Comparison of ENCODE assay signal across 19 cellular contexts in genomic region chr7:118609207-118609606, GRCh38.
DNase-seq lines count a peak whose midpoint lies in the region; ATAC-seq, FAIRE-seq and TF ChIP-seq lines count a peak whose summit lies in the region.
"Had no signal": no experiment of that assay in that cellular context is flagged by ENCODE, and none has a peak within 500 bp of the region (broad histone marks: within the 10 kb centered on the region; RNA-seq: fewer than 3 reads in every experiment).

No MANE protein-coding gene starts in this region.

- H2AK5ac ChIP-seq in H1 (ENCODE audit: low read depth, low read length): no peak overlapping the region
- no peak overlapping the region for H2AK5ac ChIP-seq in neuronal stem cell (ENCODE audit: low read depth, low read length)

- no peaks in the 10 kb centered on the region for H3K79me2 ChIP-seq in H1 (ENCODE audit: control insufficient read depth in 1 of 2, insufficient read depth in 2 of 2, low read length in 2 of 2)

- H3K9me3 Mint-ChIP-seq in stimulated activated memory B cell treated with anti-CD40 and anti-IgM and Interleukin-4, amounts not matched to agents 10 μg/mL and 1 μg/mL and 100 μg/mL, for 72 hours: no peaks in the 10 kb centered on the region
- no peaks in the 10 kb centered on the region for H3K9me3 Mint-ChIP-seq in progenitor cell of endocrine pancreas (ENCODE audit: low read depth)
- H3K9me3 Mint-ChIP-seq: H9 had no signal

- TF ChIP-seq CTCF in H1 (IDR thresholded peaks at IDR 0.05; ENCODE audit: control extremely low read depth in 1 of 3, insufficient read depth in 1 of 3, low read depth in 1 of 3, low read length in 3 of 3) (no peak), foreskin keratinocyte (conservative IDR thresholded peaks at IDR 0.05) (no peak), progenitor cell of endocrine pancreas (IDR thresholded peaks at IDR 0.05; ENCODE audit: unreplicated experiment) (no peak), right atrium auricular region (IDR thresholded peaks at IDR 0.05) (no peak)

- H3K4me2 ChIP-seq in H1 (ENCODE audit: insufficient read depth in 1 of 2, low read depth in 2 of 2, low read length in 2 of 2) (no peak overlapping the region), neuronal stem cell (ENCODE audit: insufficient read depth, low read length, poor library complexity, severe bottlenecking) (no peak overlapping the region)
- H3K4me2 ChIP-seq: BLaER1 had no signal

- H3K9ac ChIP-seq in H1 (replicated peaks in 1 of 4; ENCODE audit: extremely low read depth in 1 of 4, low read depth in 3 of 4, low read length in 3 of 4) (no peak overlapping the region), neuronal stem cell (ENCODE audit: low read depth, low read length, poor library complexity) (no peak overlapping the region)
- H3K9ac ChIP-seq: BLaER1, GM23248 had no signal

- H3K4me3 ChIP-seq in H1 (ENCODE audit: extremely low read depth in 1 of 4, insufficient read depth in 2 of 4, low read depth in 3 of 4, low read length in 4 of 4) (no peak overlapping the region), neuronal stem cell (ENCODE audit: low read length in 2 of 2) (no peak overlapping the region), right atrium auricular region (no peak overlapping the region)
- H3K4me3 ChIP-seq: BLaER1, GM23248 had no signal

- H2AFZ ChIP-seq in H1 (ENCODE audit: low read length): no peak overlapping the region
- H2AFZ ChIP-seq in neuronal stem cell (ENCODE audit: low read length): peak overlapping the region; percentile 0
- H2AFZ ChIP-seq: GM23248 had no signal

- no peak overlapping the region for H4K5ac ChIP-seq in H1 (ENCODE audit: insufficient read length, low read depth, low read length)

- H3K23me2 ChIP-seq in H1 (ENCODE audit: low read depth, low read length): no peaks in the 10 kb centered on the region

- no peak overlapping the region for H2BK20ac ChIP-seq in H1 (ENCODE audit: low read length)

- H2BK5ac ChIP-seq in H1 (ENCODE audit: low read depth, low read length) (no peak overlapping the region), neuronal stem cell (ENCODE audit: low read length) (peak overlapping the region; percentile 53)

- no peak overlapping the region for H4K91ac ChIP-seq in H1 (replicated peaks; ENCODE audit: insufficient read length, low read length)
- H4K91ac ChIP-seq in neuronal stem cell (ENCODE audit: low read depth, low read length, poor library complexity): no peak overlapping the region

- H3K4me3 Mint-ChIP-seq in stimulated activated memory B cell treated with anti-CD40 and anti-IgM and Interleukin-4, amounts not matched to agents 10 μg/mL and 1 μg/mL and 100 μg/mL, for 72 hours: no peak overlapping the region
- no peak overlapping the region for H3K4me3 Mint-ChIP-seq in progenitor cell of endocrine pancreas (ENCODE audit: low read depth)
- H3K4me3 Mint-ChIP-seq: B cell; CD4-positive, CD25-positive, alpha-beta regulatory T cell; CD8-positive, alpha-beta T cell; H9 had no signal

- no peak for TF ChIP-seq EP300 in H1 (IDR thresholded peaks at IDR 0.05; ENCODE audit: borderline replicate concordance in 1 of 2, low read depth in 2 of 2, low read length in 2 of 2)

- H3K4me1 ChIP-seq in H1 (replicated peaks in 1 of 4; ENCODE audit: control insufficient read depth in 3 of 4, insufficient read depth in 4 of 4, low read length in 3 of 4): no peaks in the 10 kb centered on the region
- H3K4me1 ChIP-seq in neuronal stem cell (ENCODE audit: control insufficient read depth in 2 of 2, insufficient read depth in 1 of 2, low read depth in 1 of 2, low read length in 2 of 2): no peaks in the 10 kb centered on the region
- no peaks in the 10 kb centered on the region for H3K4me1 ChIP-seq in foreskin keratinocyte
- no peaks in the 10 kb centered on the region for H3K4me1 ChIP-seq in right atrium auricular region
- H3K4me1 ChIP-seq: BLaER1 had no signal

- WGBS in H1 (ENCODE audit: extremely low coverage in 1 of 2, insufficient coverage in 1 of 2, insufficient read length in 1 of 2, insufficient replicate concordance in 2 of 2, low coverage in 1 of 2, low lambda C conversion rate in 2 of 2, missing lambda C conversion rate in 1 of 2), 2 experiments: 100% methylated on average over 3 of the region's 3 CpGs; no CpG with 5 or more reads in 1 of the 2 experiments
- WGBS in neuronal stem cell (ENCODE audit: extremely low coverage in 2 of 2, insufficient read length in 2 of 2, insufficient replicate concordance in 1 of 2), 2 donors: no CpG with 5 or more reads among the region's 3 CpGs

- H3K27ac ChIP-seq in H1 (ENCODE audit: low read depth, low read length) (no peak overlapping the region), neuronal stem cell (replicated peaks; ENCODE audit: low read length) (no peak overlapping the region), foreskin keratinocyte (no peak overlapping the region), right atrium auricular region (no peak overlapping the region)
- H3K27ac ChIP-seq: BLaER1, C4-2B, GM23248 had no signal

- H3K56ac ChIP-seq in H1 (replicated peaks; ENCODE audit: insufficient read length, low read depth, low read length): no peak overlapping the region

- H2BK120ac ChIP-seq in H1 (replicated peaks; ENCODE audit: low read depth, low read length) (no peak overlapping the region), neuronal stem cell (ENCODE audit: low read depth, low read length) (no peak overlapping the region)

- FAIRE-seq in H1 (lab: Jason Lieb, UNC): no peak
- FAIRE-seq: D721Med, GM12892 had no signal

- no peak overlapping the region for H3K18ac ChIP-seq in H1 (ENCODE audit: extremely low read depth, low read length)
- peak overlapping the region; percentile 35 for H3K18ac ChIP-seq in neuronal stem cell (ENCODE audit: low read length)

- no peak for DNase-seq in H1 (ENCODE audit: low read depth in 1 of 2, low spot score in 2 of 2)
- DNase-seq in neuronal stem cell (ENCODE audit: low spot score): no peak
- no peak for DNase-seq in foreskin keratinocyte
- no peak for DNase-seq in progenitor cell of endocrine pancreas (ENCODE audit: low spot score, unreplicated experiment)
- DNase-seq in right atrium auricular region (ENCODE audit: low spot score): no peak
- DNase-seq: CD4-positive, CD25-positive, alpha-beta regulatory T cell; CD8-positive, alpha-beta T cell; DMS 273 treated with DMSO at 0.1 percent for 48 hours; DMS79 treated with DMSO at 0.1 percent for 48 hours; GF-D8; GM23248; H9 had no signal

- no peak overlapping the region for H3K23ac ChIP-seq in H1 (ENCODE audit: insufficient read length)
- H3K23ac ChIP-seq in neuronal stem cell (ENCODE audit: low read depth, low read length, poor library complexity): peak overlapping the region; percentile 34

- no peaks in the 10 kb centered on the region for H3K4me1 Mint-ChIP-seq in stimulated activated memory B cell treated with anti-CD40 and anti-IgM and Interleukin-4, amounts not matched to agents 10 μg/mL and 1 μg/mL and 100 μg/mL, for 72 hours
- no peaks in the 10 kb centered on the region for H3K4me1 Mint-ChIP-seq in progenitor cell of endocrine pancreas (ENCODE audit: low read depth)
- H3K4me1 Mint-ChIP-seq: B cell; CD4-positive, CD25-positive, alpha-beta regulatory T cell had no signal

- POLR2A ChIA-PET in H1 (lab: Charles Lee; ENCODE audit: partially characterized antibody): no interaction called here

- H2BK15ac ChIP-seq in H1 (ENCODE audit: low read length): no peak overlapping the region
- peak overlapping the region; percentile 64 for H2BK15ac ChIP-seq in neuronal stem cell (ENCODE audit: low read length)

- no peak for TF ChIP-seq POLR2A in H1 (IDR thresholded peaks at IDR 0.05; ENCODE audit: control extremely low read depth in 1 of 2, low read depth in 2 of 2, low read length in 2 of 2)

- H4K8ac ChIP-seq in H1 (ENCODE audit: extremely low read depth, insufficient read depth, low read length): peak overlapping the region; percentile 62; the same call in 1 of the 2 replicates
- no peak overlapping the region for H4K8ac ChIP-seq in neuronal stem cell (ENCODE audit: low read depth, low read length)

- H3K36me3 Mint-ChIP-seq in stimulated activated memory B cell treated with anti-CD40 and anti-IgM and Interleukin-4, amounts not matched to agents 10 μg/mL and 1 μg/mL and 100 μg/mL, for 72 hours: no peaks in the 10 kb centered on the region
- H3K36me3 Mint-ChIP-seq in progenitor cell of endocrine pancreas (ENCODE audit: insufficient read depth): no peaks in the 10 kb centered on the region
- H3K36me3 Mint-ChIP-seq: CD4-positive, CD25-positive, alpha-beta regulatory T cell; CD8-positive, alpha-beta T cell had no signal

- H4K20me1 ChIP-seq in H1 (replicated peaks in 1 of 2; ENCODE audit: control insufficient read depth in 1 of 2, insufficient read depth in 2 of 2, low read length in 2 of 2): no peaks in the 10 kb centered on the region
- H4K20me1 ChIP-seq: BLaER1 had no signal

- H3K27me3 Mint-ChIP-seq in stimulated activated memory B cell treated with anti-CD40 and anti-IgM and Interleukin-4, amounts not matched to agents 10 μg/mL and 1 μg/mL and 100 μg/mL, for 72 hours: no peaks in the 10 kb centered on the region
- H3K27me3 Mint-ChIP-seq in progenitor cell of endocrine pancreas: no peaks in the 10 kb centered on the region
- H3K27me3 Mint-ChIP-seq: B cell; CD4-positive, CD25-positive, alpha-beta regulatory T cell had no signal

- H2BK12ac ChIP-seq in H1 (ENCODE audit: low read depth, low read length) (no peak overlapping the region), neuronal stem cell (ENCODE audit: low read length) (no peak overlapping the region)

- H3K9me3 ChIP-seq in H1 (ENCODE audit: insufficient read depth in 2 of 2, low read depth in 1 of 2, low read length in 1 of 2): no peaks in the 10 kb centered on the region
- peaks cover 0 to 6% of the 10 kb centered on the region in 2 donors for H3K9me3 ChIP-seq in neuronal stem cell (replicated peaks in 1 of 2; ENCODE audit: control insufficient read depth in 2 of 2, insufficient read depth in 1 of 2, low read depth in 1 of 2, low read length in 2 of 2)
- H3K9me3 ChIP-seq in right atrium auricular region: no peaks in the 10 kb centered on the region
- H3K9me3 ChIP-seq: BLaER1 had no signal

- H3K14ac ChIP-seq in H1 (ENCODE audit: insufficient read length): no peak overlapping the region
- peak overlapping the region; percentile 94 for H3K14ac ChIP-seq in neuronal stem cell (ENCODE audit: low read length)

- H3K36me3 ChIP-seq in H1 (ENCODE audit: control insufficient read depth in 2 of 4, insufficient read depth in 4 of 4, low read length in 3 of 4) (no peaks in the 10 kb centered on the region), neuronal stem cell (replicated peaks in 1 of 2; ENCODE audit: control insufficient read depth in 2 of 2, insufficient read depth in 2 of 2, low read length in 2 of 2) (no peaks in the 10 kb centered on the region), right atrium auricular region (no peaks in the 10 kb centered on the region)
- H3K36me3 ChIP-seq: BLaER1 had no signal

- no peak for TF ChIP-seq RAD21 in H1 (IDR thresholded peaks at IDR 0.05 in 1 of 2, conservative IDR thresholded peaks at IDR 0.05 in 1 of 2; ENCODE audit: low read depth in 2 of 2, low read length in 2 of 2)

- CTCF ChIA-PET in H1 (lab: Charles Lee; ENCODE audit: partially characterized antibody): no interaction called here

- no peaks in the 10 kb centered on the region for H3K27me3 ChIP-seq in H1 (replicated peaks in 1 of 4; ENCODE audit: control insufficient read depth in 3 of 4, extremely low read depth in 1 of 4, insufficient read depth in 3 of 4, low read length in 3 of 4)
- H3K27me3 ChIP-seq in neuronal stem cell (ENCODE audit: control insufficient read depth in 3 of 3, insufficient read depth in 3 of 3, low read depth in 1 of 3, low read length in 3 of 3): no peaks in the 10 kb centered on the region
- H3K27me3 ChIP-seq in foreskin keratinocyte: no peaks in the 10 kb centered on the region
- H3K27me3 ChIP-seq in right atrium auricular region: no peaks in the 10 kb centered on the region
- H3K27me3 ChIP-seq: BLaER1 had no signal

- H3K27ac Mint-ChIP-seq in stimulated activated memory B cell treated with anti-CD40 and anti-IgM and Interleukin-4, amounts not matched to agents 10 μg/mL and 1 μg/mL and 100 μg/mL, for 72 hours: no peak overlapping the region
- H3K27ac Mint-ChIP-seq in progenitor cell of endocrine pancreas: no peak overlapping the region
- H3K27ac Mint-ChIP-seq: B cell; CD4-positive, CD25-positive, alpha-beta regulatory T cell; CD8-positive, alpha-beta T cell; H9 had no signal

- peak; percentile 51 for ATAC-seq in stimulated activated memory B cell treated with anti-CD40 and anti-IgM and Interleukin-4, amounts not matched to agents 10 μg/mL and 1 μg/mL and 100 μg/mL, for 72 hours
- ATAC-seq in foreskin keratinocyte: no peak
- ATAC-seq: CD8-positive, alpha-beta T cell; HCT116 had no signal

- H3K4ac ChIP-seq in H1 (replicated peaks; ENCODE audit: insufficient read length, low read depth, low read length): no peak overlapping the region
- no peak overlapping the region for H3K4ac ChIP-seq in neuronal stem cell (ENCODE audit: low read length)

- H3K79me1 ChIP-seq in H1 (ENCODE audit: low read depth, low read length): no peaks in the 10 kb centered on the region
- no peaks in the 10 kb centered on the region for H3K79me1 ChIP-seq in neuronal stem cell (ENCODE audit: low read depth, low read length)
